Comparison of ENCODE assay signal across 27 cellular contexts in genomic region chr1:36992139-36992940, GRCh38. TPM values are rescaled to one million over a fixed set of nuclear protein-coding genes. Genes with fewer than 3 reads are reported as not detected.
"Had no signal": no experiment of that assay in that cellular context is flagged by ENCODE, and none has a peak within 500 bp of the region (broad histone marks: within the 10 kb centered on the region; RNA-seq: fewer than 3 reads in every experiment).

No MANE protein-coding gene starts in this region.

- H3K9me3 ChIP-seq: SK-N-SH had no signal

- ATAC-seq: Panc1, PC-3, T-cell had no signal

- H3K9ac ChIP-seq: SK-N-SH had no signal

- H3K9me3 Mint-ChIP-seq: T-cell had no signal

- DNase-seq: KBM-7, NCI-H1092, NCI-H1105 treated with DMSO at 0.1 percent for 48 hours, NCI-H1417 treated with DMSO at 0.1 percent for 48 hours, NCI-H146, NCI-H1694 treated with DMSO at 0.1 percent for 48 hours, NCI-H1930, NCI-H2081, NCI-H2107, NCI-H226, NCI-H446, NCI-H510A, NCI-H524 treated with DMSO at 0.1 percent for 48 hours, NCI-H69, NCI-H774, PC-3, SHP77, SK-N-SH, SW 1271, T-cell had no signal

- H3K27ac Mint-ChIP-seq: IgD-negative memory B cell, T-cell had no signal

- H3K27ac ChIP-seq: RWPE1 had no signal

- H3K4me3 Mint-ChIP-seq: T-cell had no signal

- H3K9me2 ChIP-seq: SK-N-SH had no signal

- H3K4me1 Mint-ChIP-seq: T-cell had no signal

- H3K4me2 ChIP-seq: SK-N-SH had no signal

- H3K36me3 Mint-ChIP-seq: IgD-negative memory B cell, T-cell had no signal

RNA-seq across cellular contexts. Expression of gene GRIK3, which starts 42.0 kb away (rescaled TPM):
- total RNA-seq: HT-29, LHCN-M2, MCF 10A, PC-3, SK-MEL-5 had no signal
- polyA plus RNA-seq: SK-N-SH had no signal
